Comparison of ENCODE assay signal across 22 cellular contexts in genomic region chr5:24630925-24631324, GRCh38. TPM values are rescaled to one million over a fixed set of nuclear protein-coding genes. Genes with fewer than 3 reads are reported as not detected.
"Had no signal": no experiment of that assay in that cellular context is flagged by ENCODE, and none has a peak within 500 bp of the region (broad histone marks: within the 10 kb centered on the region; RNA-seq: fewer than 3 reads in every experiment).

No MANE protein-coding gene starts in this region.

- H3K4me1 Mint-ChIP-seq: immature natural killer cell; naive thymus-derived CD4-positive, alpha-beta T cell had no signal

- H3K27me3 Mint-ChIP-seq: naive thymus-derived CD4-positive, alpha-beta T cell had no signal

- ATAC-seq: foreskin keratinocyte; gastroesophageal sphincter; heart left ventricle; left colon; left lobe of liver; lower lobe of right lung; naive thymus-derived CD4-positive, alpha-beta T cell had no signal

- H3K4me3 Mint-ChIP-seq: immature natural killer cell; naive thymus-derived CD4-positive, alpha-beta T cell had no signal

- DNase-seq: dermis blood vessel endothelial cell; dorsolateral prefrontal cortex; effector CD4-positive, alpha-beta T cell; effector memory CD4-positive, alpha-beta T cell; foreskin keratinocyte; heart left ventricle; hypothalamus; immature natural killer cell; islet precursor cell; kidney; kidney glomerular epithelial cell; left colon; left ventricle myocardium inferior; lower lobe of right lung; mesenchymal stem cell; midbrain; naive thymus-derived CD4-positive, alpha-beta T cell had no signal

- H3K27ac Mint-ChIP-seq: immature natural killer cell; naive thymus-derived CD4-positive, alpha-beta T cell had no signal

- H3K36me3 Mint-ChIP-seq: naive thymus-derived CD4-positive, alpha-beta T cell had no signal

RNA-seq across cellular contexts. Expression of gene CDH10, which starts 13.9 kb away (rescaled TPM):
- total RNA-seq: dermis blood vessel endothelial cell; endothelial cell of umbilical vein; left lobe of liver; left ventricle myocardium inferior; lung microvascular endothelial cell; mesenteric fat pad; naive thymus-derived CD4-positive, alpha-beta T cell had no signal
